8 cellular contexts compared by ENCODE assay signal in genomic region chr6:62150048-62150663, GRCh38.
DNase-seq lines count a peak whose midpoint lies in the region; ATAC-seq and TF ChIP-seq lines count a peak whose summit lies in the region.

No MANE protein-coding gene starts in this region.

- intact Hi-C loops in ascending aorta (cut with DNase I) = no loop called here

- peak overlapping the region in 1 of 5 experiments; percentile 62 for H3K27ac Mint-ChIP-seq in brain

- H3K27me3 Mint-ChIP-seq in brain = no peaks in the 10 kb centered on the region

- peaks cover 12% of the 10 kb centered on the region for H3K4me1 Mint-ChIP-seq in brain

- H3K36me3 Mint-ChIP-seq in brain = no peaks in the 10 kb centered on the region

- H3K4me1 ChIP-seq in ascending aorta = peaks cover 0 to 3% of the 10 kb centered on the region in 2 donors

- TF ChIP-seq CTCF in BJ (IDR thresholded peaks at IDR 0.05; ENCODE audit: insufficient read depth, low read depth, low read length) = peak; percentile 33; the same call in 1 of the 2 replicates
- peak; percentile 69 to 81 for TF ChIP-seq CTCF in brain (conservative IDR thresholded peaks at IDR 0.05)
- TF ChIP-seq CTCF in ascending aorta (IDR thresholded peaks at IDR 0.05) = peak in 1 of 3 experiments; percentile 34

- CTCF ChIA-PET in BJ (lab: Yijun Ruan, JAX) = no interaction called here

- H3K36me3 ChIP-seq in BJ (ENCODE audit: control insufficient read depth, insufficient read depth, low read length) (no peaks in the 10 kb centered on the region), ascending aorta (no peaks in the 10 kb centered on the region)

- H3K4me3 ChIP-seq in BJ (ENCODE audit: low read depth, low read length) = no peak overlapping the region
- no peak overlapping the region for H3K4me3 ChIP-seq in ascending aorta

- no peak overlapping the region for H3K4me3 Mint-ChIP-seq in brain

- H3K9me3 Mint-ChIP-seq in brain = no peaks in the 10 kb centered on the region

- POLR2A ChIA-PET in BJ (lab: Charles Lee) = no interaction called here

- H3K27me3 ChIP-seq in BJ (ENCODE audit: control insufficient read depth, insufficient read depth, low read length) (no peaks in the 10 kb centered on the region), ascending aorta (no peaks in the 10 kb centered on the region)

- no peaks in the 10 kb centered on the region for H3K9me3 ChIP-seq in ascending aorta

- DNase-seq in BJ (ENCODE audit: low read depth) = no peak
- DNase-seq in NCI-H2196 treated with DMSO at 0.1 percent for 48 hours (lab: John Stamatoyannopoulos, UW; ENCODE audit: unreplicated experiment) = peak; percentile 4
- peak; percentile 26 to 41 for DNase-seq in lung microvascular endothelial cell (ENCODE audit: low read depth in 2 of 2)
- no peak for DNase-seq in activated CD4-positive, alpha-beta T cell treated with anti-CD3 and anti-CD28 coated beads for 1 hour
- no peak for DNase-seq in ascending aorta (ENCODE audit: low spot score in 2 of 2)

- ATAC-seq in GM18517 (IDR thresholded peaks at IDR 0.05; ENCODE audit: unreplicated experiment) = peak; percentile 69
- peak; percentile 65 for ATAC-seq in HG03045 (IDR thresholded peaks at IDR 0.05; ENCODE audit: unreplicated experiment)

- no peak overlapping the region for H3K27ac ChIP-seq in ascending aorta

Comparison
In these comparisons a context has a peak if more than half of its experiments do, and no peak if none do; other contexts are left out.
1. DNase-seq: peak in NCI-H2196 treated with DMSO at 0.1 percent for 48 hours (single experiment) and lung microvascular endothelial cell (2 of 2); none in BJ (single experiment), activated CD4-positive, alpha-beta T cell treated with anti-CD3 and anti-CD28 coated beads for 1 hour (single experiment) and ascending aorta (0 of 2).